Comparison of ENCODE assay signal across 25 cellular contexts in the genomic region with DNA sequence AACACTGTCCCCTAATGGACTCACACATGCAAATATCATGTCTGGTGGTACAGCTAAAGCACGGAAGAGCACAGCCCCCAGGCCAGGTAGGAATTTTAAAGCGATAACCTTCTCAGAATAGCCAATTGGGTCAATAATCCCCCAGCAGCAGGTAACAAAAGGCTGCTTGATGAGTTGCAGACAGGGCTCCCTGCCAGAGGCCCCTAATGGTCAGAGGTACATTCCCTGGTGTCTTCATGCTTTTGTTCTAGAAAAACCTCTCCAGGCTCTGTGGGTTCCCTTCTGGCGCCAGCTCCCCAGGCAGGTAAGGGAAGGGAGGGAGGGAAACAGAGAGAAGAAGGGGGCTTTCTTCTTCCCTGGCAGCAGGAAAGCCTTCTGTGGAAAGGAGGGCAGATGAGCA. TPM values are rescaled to one million over a fixed set of nuclear protein-coding genes. Genes with fewer than 3 reads are reported as not detected.
DNase-seq lines count a peak whose midpoint lies in the region; ATAC-seq, FAIRE-seq and TF ChIP-seq lines count a peak whose summit lies in the region.
"Had no signal": no experiment of that assay in that cellular context is flagged by ENCODE, and none has a peak within 500 bp of the region (broad histone marks: within the 10 kb centered on the region; RNA-seq: fewer than 3 reads in every experiment).

No MANE protein-coding gene starts in this region.

- no peaks in the 10 kb centered on the region for H3K9me3 ChIP-seq in HepG2 (ENCODE audit: low read length)
- no peaks in the 10 kb centered on the region for H3K9me3 ChIP-seq in right lobe of liver
- H3K9me3 ChIP-seq in ectodermal cell (ENCODE audit: control insufficient read depth, low read length) = no peaks in the 10 kb centered on the region
- peaks cover 14% of the 10 kb centered on the region for H3K9me3 ChIP-seq in mesodermal cell (ENCODE audit: control insufficient read depth, low read length)
- no peaks in the 10 kb centered on the region for H3K9me3 ChIP-seq in kidney (ENCODE audit: control insufficient read depth in 1 of 2, low read length in 2 of 2)
- H3K9me3 ChIP-seq: SJSA1 had no signal

- no peak for TF ChIP-seq EP300 in HepG2 (IDR thresholded peaks at IDR 0.05; ENCODE audit: low read depth in 2 of 2, low read length in 2 of 2)
- no peak for TF ChIP-seq EP300 in HepG2 (CRISPR knock-in tag; IDR thresholded peaks at IDR 0.05; ENCODE audit: borderline replicate concordance)

- H3K4me1 ChIP-seq in HepG2 (ENCODE audit: insufficient read depth, low read length) (peaks cover 10% of the 10 kb centered on the region), right lobe of liver (no peaks in the 10 kb centered on the region), ectodermal cell (ENCODE audit: control insufficient read depth, insufficient read depth, low read length) (peaks cover 33% of the 10 kb centered on the region), mesodermal cell (ENCODE audit: control insufficient read depth, insufficient read depth, low read length, poor library complexity, severe bottlenecking) (peaks cover 44% of the 10 kb centered on the region), kidney (ENCODE audit: control insufficient read depth in 1 of 2, insufficient read depth in 1 of 2, low read depth in 1 of 2, low read length in 2 of 2) (no peaks in the 10 kb centered on the region)
- H3K4me1 ChIP-seq: BLaER1, SJSA1 had no signal

- H3K27me3 ChIP-seq in HepG2 (ENCODE audit: control insufficient read depth in 1 of 2, insufficient read depth in 2 of 2, low read length in 2 of 2) (no peaks in the 10 kb centered on the region; a peak in 1 of 5 replicates), right lobe of liver (no peaks in the 10 kb centered on the region), ectodermal cell (ENCODE audit: control insufficient read depth, insufficient read depth, low read length, poor library complexity, severe bottlenecking) (no peaks in the 10 kb centered on the region)
- H3K27me3 ChIP-seq: BLaER1, SJSA1 had no signal

- CTCF ChIA-PET in HepG2 (lab: Yijun Ruan, JAX; ENCODE audit: low intra/inter-chr PET ratio, low total read pairs) = no interaction called here

- WGBS in HepG2 (ENCODE audit: low lambda C conversion rate) = 4% methylated on average over 2 of the region's 3 CpGs
- WGBS in right lobe of liver (ENCODE audit: insufficient coverage, low coverage, low lambda C conversion rate, missing lambda C conversion rate) = 57% methylated on average over 2 of the region's 3 CpGs
- WGBS in ectodermal cell, 2 experiments = 4 to 5% methylated on average over 3 of the region's 3 CpGs
- WGBS in mesodermal cell (ENCODE audit: insufficient coverage in 2 of 2), 2 experiments = 25 to 40% methylated on average over 3 of the region's 3 CpGs

- TF ChIP-seq POLR2A in HepG2 (IDR thresholded peaks at IDR 0.05; ENCODE audit: insufficient read depth in 1 of 2, low read depth in 2 of 2, low read length in 2 of 2) = no peak
- TF ChIP-seq POLR2A in right lobe of liver (IDR thresholded peaks at IDR 0.05) = no peak
- no peak for TF ChIP-seq POLR2A in H54 (IDR thresholded peaks at IDR 0.05; ENCODE audit: low read depth, low read length)

- no peak overlapping the region for H2AFZ ChIP-seq in HepG2 (ENCODE audit: low read length)

- H3K27ac ChIP-seq in HepG2 (ENCODE audit: extremely low read length, insufficient read depth, low read length) = no peak overlapping the region
- H3K27ac ChIP-seq in right lobe of liver = no peak overlapping the region
- H3K27ac ChIP-seq in ectodermal cell (ENCODE audit: insufficient read depth, low read depth, low read length, poor library complexity, severe bottlenecking) = peak overlapping the region; percentile 71
- H3K27ac ChIP-seq in mesodermal cell (ENCODE audit: low read depth, low read length, severe bottlenecking) = peak overlapping the region; percentile 59
- H3K27ac ChIP-seq in kidney (ENCODE audit: low read depth in 2 of 2, low read length in 2 of 2) = no peak overlapping the region
- H3K27ac ChIP-seq: BLaER1, RWPE1, SJSA1 had no signal

- POLR2A ChIA-PET in HepG2 (lab: Yijun Ruan, JAX) = no interaction called here

- TF ChIP-seq RAD21 in HepG2 (CRISPR knock-in tag; IDR thresholded peaks at IDR 0.05) = no peak

- DNase-seq in HepG2 (ENCODE audit: low spot score) = peak; percentile 18
- no peak for DNase-seq in right lobe of liver
- no peak for DNase-seq in H54 (ENCODE audit: insufficient read length, low spot score)
- DNase-seq in kidney = no peak
- no peak for DNase-seq in 8988T
- DNase-seq: CD8-positive, alpha-beta T cell; DMS79; GOT3; IMR-90; Kasumi-1; MM.1S; NCI-H1105; NCI-H1694; NCI-H2107; NCI-H345; NCI-H526; NK-92 treated with Interleukin-12 subunit alpha and Interleukin-12 subunit beta, amount 100 ng/mL, for 24 hours; OCI-M1 had no signal

- no TSS peak for BruUV-seq in HepG2 (replicated peaks; lab: Mats Ljungman, UMichigan)

- H3K36me3 ChIP-seq in HepG2 (replicated peaks in 1 of 2; ENCODE audit: control insufficient read depth in 1 of 2, insufficient read depth in 2 of 2, low read length in 2 of 2) = no peaks in the 10 kb centered on the region
- no peaks in the 10 kb centered on the region for H3K36me3 ChIP-seq in right lobe of liver
- H3K36me3 ChIP-seq in ectodermal cell (ENCODE audit: control insufficient read depth, insufficient read depth, low read length) = no peaks in the 10 kb centered on the region
- no peaks in the 10 kb centered on the region for H3K36me3 ChIP-seq in mesodermal cell (ENCODE audit: control insufficient read depth, insufficient read depth, low read length)
- no peaks in the 10 kb centered on the region for H3K36me3 ChIP-seq in kidney (ENCODE audit: control insufficient read depth in 1 of 2, insufficient read depth in 2 of 2, low read length in 2 of 2)
- H3K36me3 ChIP-seq: BLaER1, SJSA1 had no signal

- in situ Hi-C loops in HepG2 (cut with HindIII; ENCODE audit: extremely low pct_ligation_motif_present, low pct_unique_long_range_greater_than_20kb) = no loop called here

- TF ChIP-seq CTCF in HepG2 (CRISPR knock-in tag; IDR thresholded peaks at IDR 0.05) (no peak), right lobe of liver (IDR thresholded peaks at IDR 0.05) (no peak), kidney (IDR thresholded peaks at IDR 0.05; ENCODE audit: borderline replicate concordance, extremely low read depth, insufficient read depth) (no peak)

- H3K4me2 ChIP-seq in HepG2 (ENCODE audit: low read depth, low read length) = no peak overlapping the region
- H3K4me2 ChIP-seq: BLaER1 had no signal

- intact Hi-C loops in HepG2 (cut with micrococcal nuclease; ENCODE audit: unreplicated experiment) = no loop called here
- intact Hi-C loops in right lobe of liver (cut with DNase I) = no loop called here
- intact Hi-C loops in kidney (cut with DNase I) = no loop called here

- no peak overlapping the region for H3K4me3 ChIP-seq in HepG2 (replicated peaks in 1 of 3; ENCODE audit: insufficient read depth in 1 of 3, low read depth in 2 of 3, low read length in 3 of 3)
- no peak overlapping the region for H3K4me3 ChIP-seq in right lobe of liver
- H3K4me3 ChIP-seq in ectodermal cell (ENCODE audit: insufficient read depth, low read depth, low read length) = no peak overlapping the region
- no peak overlapping the region for H3K4me3 ChIP-seq in mesodermal cell (ENCODE audit: extremely low read depth, insufficient read depth, low read length, poor library complexity, severe bottlenecking)
- no peak overlapping the region for H3K4me3 ChIP-seq in kidney (ENCODE audit: low read length in 2 of 2)
- H3K4me3 ChIP-seq: BLaER1, SJSA1 had no signal

- no peak overlapping the region for H3K9ac ChIP-seq in HepG2 (ENCODE audit: insufficient read depth, low read depth, low read length)
- H3K9ac ChIP-seq in kidney (ENCODE audit: low read length in 2 of 2) = no peak overlapping the region
- H3K9ac ChIP-seq: BLaER1 had no signal

- no peak for FAIRE-seq in HepG2 (lab: Jason Lieb, UNC)
- no peak for FAIRE-seq in H54 (lab: Jason Lieb, UNC)
- no peak for FAIRE-seq in kidney (lab: Jason Lieb, UNC)
- FAIRE-seq: A204.1 had no signal

- H3K79me2 ChIP-seq in HepG2 (ENCODE audit: insufficient read depth, low read length) = no peaks in the 10 kb centered on the region

- peak; percentile 44; the same call in 2 of the 3 replicates for ATAC-seq in HepG2
- ATAC-seq in right lobe of liver = no peak
- no peak for ATAC-seq in GM18517 (IDR thresholded peaks at IDR 0.05; ENCODE audit: unreplicated experiment)
- ATAC-seq: CD8-positive, alpha-beta T cell had no signal

- H4K20me1 ChIP-seq in HepG2 (ENCODE audit: insufficient read depth, low read length) = no peaks in the 10 kb centered on the region
- H4K20me1 ChIP-seq: BLaER1 had no signal

RNA-seq across cellular contexts. Expression of a gene that starts 43.4 kb away (rescaled TPM):
- total RNA-seq in HepG2 (2016; rRNA removed; fragmentation: Illumina TruSeq; extraction: Trizol) = 17.1 and 22.3 TPM in 2 replicates
- 2.3 and 2.9 TPM in 2 replicates for total RNA-seq in HepG2 (2016; cell fraction: cytosol; rRNA removed; fragmentation: Illumina TruSeq; extraction: Trizol; ENCODE audit: low read depth)
- 17.1 and 19.9 TPM in 2 replicates for total RNA-seq in HepG2 (2016; cell fraction: insoluble cytoplasmic fraction; rRNA removed; fragmentation: Illumina TruSeq; extraction: Trizol)
- total RNA-seq in HepG2 (2016; cell fraction: membrane; rRNA removed; fragmentation: Illumina TruSeq; extraction: Trizol) = 6.8 and 7.4 TPM in 2 replicates
- 37.3 and 41.9 TPM in 2 replicates for total RNA-seq in HepG2 (2016; cell fraction: nucleus; rRNA removed; fragmentation: Illumina TruSeq; extraction: Trizol)
- 9.7 and 13.2 TPM in 2 replicates for polyA plus RNA-seq in HepG2 (2011; rRNA removed)
- polyA plus RNA-seq in HepG2 (2011; cell fraction: cytosol; rRNA removed) = 6.9 and 9.7 TPM in 2 replicates
- 7.0 and 7.1 TPM in 2 replicates for polyA plus RNA-seq in HepG2 (2011; cell fraction: nucleus; rRNA removed)
- polyA plus RNA-seq in HepG2 (2012) = 11.5 and 14.3 TPM in 2 replicates
- polyA plus RNA-seq in HepG2 (2016; cell fraction: cytosol; fragmentation: Illumina TruSeq; extraction: Trizol; ENCODE audit: low read depth) = 1.2 and 1.6 TPM in 2 replicates
- 7.2 TPM in 2 replicates for polyA plus RNA-seq in HepG2 (2016; cell fraction: insoluble cytoplasmic fraction; fragmentation: Illumina TruSeq; extraction: Trizol; ENCODE audit: low read depth)
- polyA plus RNA-seq in HepG2 (2016; cell fraction: membrane; fragmentation: Illumina TruSeq; extraction: Trizol; ENCODE audit: low read depth) = 1.9 TPM in 2 replicates
- polyA plus RNA-seq in HepG2 (2016; cell fraction: nucleus; fragmentation: Illumina TruSeq; extraction: Trizol; ENCODE audit: insufficient read depth, low read depth) = 13.3 and 15.6 TPM in 2 replicates
- 13.5 and 48.7 TPM in 2 replicates for polyA minus RNA-seq in HepG2 (2011; rRNA and poly(A)+ RNA removed; ENCODE audit: low replicate concordance)
- polyA minus RNA-seq in HepG2 (2011; cell fraction: cytosol; rRNA and poly(A)+ RNA removed) = 36.5 and 37.5 TPM in 2 replicates
- 48.2 and 59.2 TPM in 2 replicates for polyA minus RNA-seq in HepG2 (2011; cell fraction: nucleus; rRNA and poly(A)+ RNA removed)
- total RNA-seq in right lobe of liver = under 1 TPM; 0.06 to 0.22 (median 0.12) TPM
- polyA plus RNA-seq in ectodermal cell (2013, experiment 1 of 4) = 337 TPM
- 401 TPM for polyA plus RNA-seq in ectodermal cell (2013, experiment 2 of 4)
- 254 TPM for polyA plus RNA-seq in ectodermal cell (2013, experiment 3 of 4)
- polyA plus RNA-seq in ectodermal cell (2013, experiment 4 of 4) = 315 TPM
- polyA plus RNA-seq in mesodermal cell (2013, experiment 1 of 2) = 196 TPM
- polyA plus RNA-seq in mesodermal cell (2013, experiment 2 of 2) = 171 TPM
- total RNA-seq in kidney = 6.4 TPM
- polyA plus RNA-seq in kidney (ENCODE audit: insufficient read depth, low read depth, low replicate concordance) = 0.84 TPM
- total RNA-seq: CD8-positive, alpha-beta T cell had no signal

Comparison
In these comparisons a context has a peak if more than half of its experiments do, and no peak if none do; other contexts are left out.
1. H3K27ac ChIP-seq: peak in ectodermal cell (single experiment) and mesodermal cell (single experiment); none in HepG2 (single experiment), right lobe of liver (0 of 3) and kidney (0 of 2).